Comparison of ENCODE assay signal across 1 cellular context in genomic region chr12:57452181-57452936, GRCh38.
TF ChIP-seq lines count a peak whose summit lies in the region.

No MANE protein-coding gene starts in this region.

TF ChIP-seq in H1, 55 proteins besides CTCF, POLR2A, EP300 and RAD21:
- TF ChIP-seq CHD7 (IDR thresholded peaks at IDR 0.05; ENCODE audit: insufficient replicate concordance, low read length), result no peak
- no peak for TF ChIP-seq NANOG (IDR thresholded peaks at IDR 0.05; ENCODE audit: insufficient read depth, low read depth, low read length, poor library complexity, severe bottlenecking)
- TF ChIP-seq TEAD4 (IDR thresholded peaks at IDR 0.05; ENCODE audit: low read depth, low read length), result no peak
- TF ChIP-seq, protein P1, sequence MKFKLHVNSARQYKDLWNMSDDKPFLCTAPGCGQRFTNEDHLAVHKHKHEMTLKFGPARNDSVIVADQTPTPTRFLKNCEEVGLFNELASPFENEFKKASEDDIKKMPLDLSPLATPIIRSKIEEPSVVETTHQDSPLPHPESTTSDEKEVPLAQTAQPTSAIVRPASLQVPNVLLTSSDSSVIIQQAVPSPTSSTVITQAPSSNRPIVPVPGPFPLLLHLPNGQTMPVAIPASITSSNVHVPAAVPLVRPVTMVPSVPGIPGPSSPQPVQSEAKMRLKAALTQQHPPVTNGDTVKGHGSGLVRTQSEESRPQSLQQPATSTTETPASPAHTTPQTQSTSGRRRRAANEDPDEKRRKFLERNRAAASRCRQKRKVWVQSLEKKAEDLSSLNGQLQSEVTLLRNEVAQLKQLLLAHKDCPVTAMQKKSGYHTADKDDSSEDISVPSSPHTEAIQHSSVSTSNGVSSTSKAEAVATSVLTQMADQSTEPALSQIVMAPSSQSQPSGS (IDR thresholded peaks at IDR 0.05; ENCODE audit: low read length), result no peak
- TF ChIP-seq BCL11A (IDR thresholded peaks at IDR 0.05; ENCODE audit: low read depth in 2 of 2, low read length in 2 of 2), result no peak
- no peak for TF ChIP-seq PHF8 (conservative IDR thresholded peaks at IDR 0.05; ENCODE audit: low read depth, low read length)
- TF ChIP-seq JUN (IDR thresholded peaks at IDR 0.05; ENCODE audit: low read depth, low read length), result no peak
- no peak for TF ChIP-seq KDM1A (IDR thresholded peaks at IDR 0.05; ENCODE audit: borderline replicate concordance, low read length)
